1 cellular context compared by ENCODE assay signal in the genomic region with DNA sequence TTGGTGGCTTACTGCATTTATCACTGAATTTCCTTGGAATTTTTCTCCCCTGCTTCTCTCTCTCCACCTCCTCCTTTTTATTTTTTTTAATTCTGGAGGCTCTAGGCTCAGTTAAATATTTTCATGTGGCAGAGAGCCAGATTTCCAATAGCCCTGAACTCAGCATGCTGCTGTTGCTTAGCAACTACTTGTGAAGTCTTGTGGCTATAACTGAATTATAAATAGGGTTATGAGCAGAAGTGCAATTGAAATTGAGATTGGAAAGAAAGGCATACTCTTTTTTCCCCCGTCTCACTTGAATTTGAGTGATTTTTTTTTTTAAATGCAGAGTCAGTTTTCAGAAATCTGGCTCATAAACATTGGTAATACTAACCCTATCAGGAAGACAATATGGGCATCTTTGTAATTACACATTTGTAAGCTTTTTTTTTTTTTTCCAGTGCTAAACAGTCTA.
TF ChIP-seq lines count a peak whose summit lies in the region.

No MANE protein-coding gene starts in this region.

TF ChIP-seq in K562, 482 proteins besides CTCF, POLR2A, EP300 and RAD21:
- TF ChIP-seq ZNF586 (CRISPR knock-in tag; conservative IDR thresholded peaks at IDR 0.05): no peak
- TF ChIP-seq FOXJ2 (tag; IDR thresholded peaks at IDR 0.05): 0 out of 2 replicates have a peak, but pooled peaks have one; percentile 60
- peak; percentile 58 for TF ChIP-seq NFIC (IDR thresholded peaks at IDR 0.05)
- TF ChIP-seq CREBBP (IDR thresholded peaks at IDR 0.05; ENCODE audit: low read depth, low read length): no peak
- TF ChIP-seq RFX1 (IDR thresholded peaks at IDR 0.05): peak; percentile 89
TF ChIP-seq in K562: peak in this region for 3.
